In the genomic region with DNA sequence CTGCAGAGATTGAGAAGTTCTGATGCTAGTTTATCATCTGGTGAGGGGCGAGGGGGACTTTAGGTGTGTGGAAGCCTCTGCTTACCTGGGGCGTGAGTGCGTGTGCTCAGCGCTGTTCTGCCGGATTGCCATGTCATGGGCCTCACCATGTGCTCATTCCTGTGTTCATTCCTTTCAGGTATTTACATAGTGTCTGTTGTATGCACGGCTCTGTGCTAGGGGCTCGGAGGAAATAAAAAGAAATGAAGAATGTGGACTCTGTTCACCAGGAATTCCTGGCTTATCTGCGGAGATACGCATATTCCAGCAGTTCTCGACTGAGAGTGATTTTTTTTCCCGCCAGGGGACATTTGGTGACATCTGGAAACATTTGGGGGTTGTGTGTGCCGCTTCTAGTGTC, we compare ENCODE assay signal across 14 cellular contexts.
DNase-seq lines count a peak whose midpoint lies in the region; ATAC-seq lines count a peak whose summit lies in the region.
"Had no signal": no experiment of that assay in that cellular context is flagged by ENCODE, and none has a peak within 500 bp of the region (broad histone marks: within the 10 kb centered on the region; RNA-seq: fewer than 3 reads in every experiment).

No MANE protein-coding gene starts in this region.

- CTCF ChIA-PET in activated naive CD4-positive, alpha-beta T cell treated with anti-CD3 and anti-CD28 coated beads for 36 hours (lab: Charles Lee) = no interaction called here

- no peak for ATAC-seq in central memory CD8-positive, alpha-beta T cell (replicated peaks; ENCODE audit: extremely low read depth, poor library complexity, severe bottlenecking)
- no peak for ATAC-seq in GM19395 (IDR thresholded peaks at IDR 0.05; ENCODE audit: unreplicated experiment)
- ATAC-seq: T-cell had no signal

- H3K27me3 Mint-ChIP-seq in activated naive CD4-positive, alpha-beta T cell treated with anti-CD3 and anti-CD28 coated beads, Interleukin-2, amount 50 U/mL, for 24 hours = no peaks in the 10 kb centered on the region
- no peaks in the 10 kb centered on the region for H3K27me3 Mint-ChIP-seq in activated naive CD4-positive, alpha-beta T cell treated with anti-CD3 and anti-CD28 coated beads for 36 hours (ENCODE audit: low read depth)
- no peaks in the 10 kb centered on the region for H3K27me3 Mint-ChIP-seq in central memory CD8-positive, alpha-beta T cell
- H3K27me3 Mint-ChIP-seq: CD4-positive, alpha-beta memory T cell; T-cell had no signal

- peaks cover 64% of the 10 kb centered on the region for H3K4me1 Mint-ChIP-seq in activated naive CD4-positive, alpha-beta T cell treated with anti-CD3 and anti-CD28 coated beads, Interleukin-2, amount 50 U/mL, for 24 hours
- H3K4me1 Mint-ChIP-seq in activated naive CD4-positive, alpha-beta T cell treated with anti-CD3 and anti-CD28 coated beads for 36 hours (ENCODE audit: low read depth) = peaks cover 38% of the 10 kb centered on the region
- H3K4me1 Mint-ChIP-seq in central memory CD8-positive, alpha-beta T cell = peaks cover 56% of the 10 kb centered on the region

- H3K36me3 Mint-ChIP-seq in activated naive CD4-positive, alpha-beta T cell treated with anti-CD3 and anti-CD28 coated beads, Interleukin-2, amount 50 U/mL, for 24 hours = peaks cover 4% of the 10 kb centered on the region
- peaks cover 4% of the 10 kb centered on the region for H3K36me3 Mint-ChIP-seq in activated naive CD4-positive, alpha-beta T cell treated with anti-CD3 and anti-CD28 coated beads for 36 hours (ENCODE audit: low read depth)
- peaks cover 2% of the 10 kb centered on the region for H3K36me3 Mint-ChIP-seq in central memory CD8-positive, alpha-beta T cell (ENCODE audit: insufficient read depth)

- DNase-seq in activated naive CD4-positive, alpha-beta T cell treated with anti-CD3 and anti-CD28 coated beads for 36 hours = no peak
- DNase-seq in central memory CD8-positive, alpha-beta T cell (ENCODE audit: low spot score in 2 of 2) = no peak
- DNase-seq in mesenteric fat pad (ENCODE audit: low spot score) (peak; percentile 12), ureter (ENCODE audit: low spot score) (peak; percentile 19), RPMI8226 (no peak), mucosa of gallbladder (ENCODE audit: low spot score) (no peak)
- DNase-seq: activated gamma-delta T cell; CD4-positive, alpha-beta memory T cell; GM23248; immature natural killer cell; stimulated activated CD4-positive, alpha-beta T cell treated with anti-CD3 and anti-CD28 coated beads, Interleukin-4, amount 100 ng/mL, for 4 hours; T-cell had no signal

- no peak overlapping the region for H3K4me3 Mint-ChIP-seq in activated naive CD4-positive, alpha-beta T cell treated with anti-CD3 and anti-CD28 coated beads, Interleukin-2, amount 50 U/mL, for 24 hours
- no peak overlapping the region for H3K4me3 Mint-ChIP-seq in activated naive CD4-positive, alpha-beta T cell treated with anti-CD3 and anti-CD28 coated beads for 36 hours
- no peak overlapping the region for H3K4me3 Mint-ChIP-seq in central memory CD8-positive, alpha-beta T cell
- H3K4me3 Mint-ChIP-seq: CD4-positive, alpha-beta memory T cell; immature natural killer cell; T-cell had no signal

- H3K9me3 Mint-ChIP-seq in activated naive CD4-positive, alpha-beta T cell treated with anti-CD3 and anti-CD28 coated beads, Interleukin-2, amount 50 U/mL, for 24 hours = no peaks in the 10 kb centered on the region
- H3K9me3 Mint-ChIP-seq in activated naive CD4-positive, alpha-beta T cell treated with anti-CD3 and anti-CD28 coated beads for 36 hours = peaks cover 3% of the 10 kb centered on the region
- H3K9me3 Mint-ChIP-seq in central memory CD8-positive, alpha-beta T cell = no peaks in the 10 kb centered on the region
- H3K9me3 Mint-ChIP-seq: CD4-positive, alpha-beta memory T cell; immature natural killer cell had no signal

- peak overlapping the region; percentile 24 for H3K27ac Mint-ChIP-seq in activated naive CD4-positive, alpha-beta T cell treated with anti-CD3 and anti-CD28 coated beads, Interleukin-2, amount 50 U/mL, for 24 hours
- no peak overlapping the region for H3K27ac Mint-ChIP-seq in activated naive CD4-positive, alpha-beta T cell treated with anti-CD3 and anti-CD28 coated beads for 36 hours
- H3K27ac Mint-ChIP-seq in central memory CD8-positive, alpha-beta T cell (ENCODE audit: low read depth) = peak overlapping the region; percentile 82
- H3K27ac Mint-ChIP-seq: T-cell had no signal

- intact Hi-C loops in activated naive CD4-positive, alpha-beta T cell treated with anti-CD3 and anti-CD28 coated beads for 36 hours (cut with micrococcal nuclease) = no loop called here

Comparison
In these comparisons a context has a peak if more than half of its experiments do, and no peak if none do; other contexts are left out.
1. DNase-seq: peak in mesenteric fat pad (single experiment) and ureter (single experiment); none in activated naive CD4-positive, alpha-beta T cell treated with anti-CD3 and anti-CD28 coated beads for 36 hours (single experiment), central memory CD8-positive, alpha-beta T cell (0 of 2), RPMI8226 (single experiment) and mucosa of gallbladder (single experiment).